20 cellular contexts compared by ENCODE assay signal in genomic region chr17:17573912-17574311, GRCh38. TPM values are rescaled to one million over a fixed set of nuclear protein-coding genes. Genes with fewer than 3 reads are reported as not detected.
DNase-seq lines count a peak whose midpoint lies in the region; ATAC-seq, FAIRE-seq and TF ChIP-seq lines count a peak whose summit lies in the region.
"Had no signal": no experiment of that assay in that cellular context is flagged by ENCODE, and none has a peak within 500 bp of the region (broad histone marks: within the 10 kb centered on the region; RNA-seq: fewer than 3 reads in every experiment).

No MANE protein-coding gene starts in this region.

- TF ChIP-seq EP300 in SK-N-SH (IDR thresholded peaks at IDR 0.05; ENCODE audit: borderline replicate concordance in 1 of 2, low read depth in 1 of 2, low read length in 1 of 2), result no peak
- no peak for TF ChIP-seq EP300 in HepG2 (IDR thresholded peaks at IDR 0.05; ENCODE audit: low read depth in 2 of 2, low read length in 2 of 2)
- TF ChIP-seq EP300 in HepG2 (CRISPR knock-in tag; IDR thresholded peaks at IDR 0.05; ENCODE audit: borderline replicate concordance), result no peak

- ATAC-seq in sciatic nerve (peak; percentile 43), HepG2 (no peak)
- ATAC-seq: Panc1, SK-N-SH treated with all-trans-retinoic acid at 6 μM for 48 hours had no signal

- peak; percentile 47 for DNase-seq in AG09319 (ENCODE audit: extremely low read depth, low read depth)
- peak; percentile 54 to 85 for DNase-seq in foreskin fibroblast
- DNase-seq in sciatic nerve (ENCODE audit: low spot score), result no peak
- DNase-seq in NCI-H774 (lab: John Stamatoyannopoulos, UW), result no peak
- no peak for DNase-seq in amygdala (lab: John Stamatoyannopoulos, UW)
- DNase-seq in SK-N-SH, result no peak
- DNase-seq in HepG2 (ENCODE audit: low spot score), result no peak
- DNase-seq: 8988T; CD4-positive, CD25-positive, alpha-beta regulatory T cell; EL; GF-D8; KG1; NCI-H1092; NCI-H1436 treated with DMSO at 0.1 percent for 48 hours; NCI-H1930; NK-92 treated with Interleukin-12 subunit alpha and Interleukin-12 subunit beta, amount 100 ng/mL, for 24 hours; SIG-M5 had no signal

- H3K79me2 ChIP-seq in SK-N-SH (ENCODE audit: insufficient read depth), result no peaks in the 10 kb centered on the region
- H3K79me2 ChIP-seq in HepG2 (ENCODE audit: insufficient read depth, low read length), result no peaks in the 10 kb centered on the region

- H3K4me1 ChIP-seq in SK-N-SH (ENCODE audit: control insufficient read depth in 1 of 2, insufficient read depth in 2 of 2, low read depth in 1 of 2, low read length in 1 of 2), result peaks cover 0 to 33% of the 10 kb centered on the region in 2 experiments; a peak in 1 of 4 replicates
- H3K4me1 ChIP-seq in HepG2 (ENCODE audit: insufficient read depth, low read length), result peaks cover 49% of the 10 kb centered on the region

- H3K27ac ChIP-seq in SK-N-SH (ENCODE audit: low read depth in 2 of 2, low read length in 1 of 2) (no peak overlapping the region), HepG2 (ENCODE audit: extremely low read length, insufficient read depth, low read length) (no peak overlapping the region)

- 79% methylated on average over 7 of the region's 7 CpGs for WGBS in SK-N-SH (ENCODE audit: low lambda C conversion rate)
- 97% methylated on average over 7 of the region's 7 CpGs for WGBS in HepG2 (ENCODE audit: low lambda C conversion rate)

- no peaks in the 10 kb centered on the region for H3F3A ChIP-seq in SK-N-SH (replicated peaks; ENCODE audit: insufficient read depth)

- H4K20me1 ChIP-seq in SK-N-SH (ENCODE audit: insufficient read depth) (0 out of 2 replicates have a peak, but pooled peaks cover 4% of the 10 kb centered on the region), HepG2 (ENCODE audit: insufficient read depth, low read length) (no peaks in the 10 kb centered on the region)

- no peak for TF ChIP-seq POLR2A in HepG2 (IDR thresholded peaks at IDR 0.05; ENCODE audit: insufficient read depth in 1 of 2, low read depth in 2 of 2, low read length in 2 of 2)

- H3K9ac ChIP-seq in SK-N-SH, result no peak overlapping the region
- no peak overlapping the region for H3K9ac ChIP-seq in HepG2 (ENCODE audit: insufficient read depth, low read depth, low read length)

- FAIRE-seq in endometrium (lab: Jason Lieb, UNC) (peak; percentile 87), HepG2 (lab: Jason Lieb, UNC) (no peak)

- no peaks in the 10 kb centered on the region for H3K36me3 ChIP-seq in SK-N-SH (replicated peaks in 1 of 2; ENCODE audit: control insufficient read depth in 1 of 2, insufficient read depth in 2 of 2, low read length in 1 of 2)
- H3K36me3 ChIP-seq in HepG2 (replicated peaks in 1 of 2; ENCODE audit: control insufficient read depth in 1 of 2, insufficient read depth in 2 of 2, low read length in 2 of 2), result peaks cover 0 to 10% of the 10 kb centered on the region in 2 experiments; a peak in 3 of 5 replicates

- CTCF ChIA-PET in SK-N-SH (lab: Yijun Ruan, JAX) (interaction anchor here (1.4 to 7.7 kb wide), 3 partner anchors 12 to 219 kb away, joined by 4 to 107 read pairs (median 9); no protein-coding TSS in a partner anchor), HepG2 (lab: Yijun Ruan, JAX; ENCODE audit: low intra/inter-chr PET ratio, low total read pairs) (no interaction called here)

- no peaks in the 10 kb centered on the region for H3K9me2 ChIP-seq in SK-N-SH

- H3K9me3 ChIP-seq in SK-N-SH (no peaks in the 10 kb centered on the region), HepG2 (ENCODE audit: low read length) (no peaks in the 10 kb centered on the region)

- TF ChIP-seq RAD21 in SK-N-SH (IDR thresholded peaks at IDR 0.05; ENCODE audit: low read length) (no peak), HepG2 (CRISPR knock-in tag; IDR thresholded peaks at IDR 0.05) (no peak)

- no TSS peak for BruUV-seq in HepG2 (replicated peaks; lab: Mats Ljungman, UMichigan)

- H3K4me3 ChIP-seq in foreskin fibroblast (ENCODE audit: low read depth in 1 of 2, low read length in 2 of 2) (no peak overlapping the region), SK-N-SH (ENCODE audit: low read depth in 2 of 2, low read length in 1 of 2) (no peak overlapping the region), HepG2 (replicated peaks in 1 of 3; ENCODE audit: insufficient read depth in 1 of 3, low read depth in 2 of 3, low read length in 3 of 3) (no peak overlapping the region)

- H3K4me2 ChIP-seq in SK-N-SH (no peak overlapping the region), HepG2 (ENCODE audit: low read depth, low read length) (no peak overlapping the region)

- H3K27me3 ChIP-seq in SK-N-SH (ENCODE audit: insufficient read depth), result no peaks in the 10 kb centered on the region
- H3K27me3 ChIP-seq in HepG2 (ENCODE audit: control insufficient read depth in 1 of 2, insufficient read depth in 2 of 2, low read length in 2 of 2), result no peaks in the 10 kb centered on the region

- no peak overlapping the region for H2AFZ ChIP-seq in SK-N-SH (ENCODE audit: low read depth)
- H2AFZ ChIP-seq in HepG2 (ENCODE audit: low read length), result no peak overlapping the region

- TF ChIP-seq CTCF in AG09319 (IDR thresholded peaks at IDR 0.05; ENCODE audit: low read depth, low read length) (no peak), foreskin fibroblast (IDR thresholded peaks at IDR 0.05; ENCODE audit: low read depth, low read length) (no peak), SK-N-SH (IDR thresholded peaks at IDR 0.05) (no peak), HepG2 (CRISPR knock-in tag; IDR thresholded peaks at IDR 0.05) (no peak)

- in situ Hi-C loops in HepG2 (cut with HindIII; ENCODE audit: extremely low pct_ligation_motif_present, low pct_unique_long_range_greater_than_20kb), result no loop called here

- intact Hi-C loops in sciatic nerve (cut with DNase I) (no loop called here), HepG2 (cut with micrococcal nuclease; ENCODE audit: unreplicated experiment) (loop anchor here (5.0 kb wide), 1 partner anchor 37 kb away; no protein-coding TSS in a partner anchor)

- POLR2A ChIA-PET in SK-N-SH (lab: Yijun Ruan, JAX), result no interaction called here
- POLR2A ChIA-PET in HepG2 (lab: Yijun Ruan, JAX), result interaction anchor here (0.9 kb wide), 1 partner anchor 35 kb away, joined by 3 read pairs; no protein-coding TSS in a partner anchor

TF ChIP-seq in SK-N-SH, 30 proteins besides CTCF, POLR2A, EP300 and RAD21 (continues in another document):
- TF ChIP-seq RCOR1 (IDR thresholded peaks at IDR 0.05; ENCODE audit: low read length), result no peak
- TF ChIP-seq JUND (IDR thresholded peaks at IDR 0.05), result no peak
- no peak for TF ChIP-seq FOSL2 (IDR thresholded peaks at IDR 0.05; ENCODE audit: borderline replicate concordance, low read depth)
- no peak for TF ChIP-seq YY1 (IDR thresholded peaks at IDR 0.05; ENCODE audit: low read depth)
- no peak for TF ChIP-seq CHD2 (IDR thresholded peaks at IDR 0.05; ENCODE audit: low read length, partially characterized antibody)
- no peak for TF ChIP-seq RFX5 (IDR thresholded peaks at IDR 0.05; ENCODE audit: low read length)

TF ChIP-seq in HepG2, 621 proteins besides CTCF, POLR2A, EP300 and RAD21:
- TF ChIP-seq ELF1 (CRISPR knock-in tag; IDR thresholded peaks at IDR 0.05) (no peak), GTF3A (CRISPR knock-in tag; conservative IDR thresholded peaks at IDR 0.05) (no peak), FOXA1 (IDR thresholded peaks at IDR 0.05) (no peak), FOXA1 (CRISPR knock-in tag; IDR thresholded peaks at IDR 0.05) (no peak), NR2C2 (CRISPR knock-in tag; IDR thresholded peaks at IDR 0.05; ENCODE audit: borderline replicate concordance) (no peak), NAIF1 (CRISPR knock-in tag; IDR thresholded peaks at IDR 0.05; ENCODE audit: borderline replicate concordance) (no peak), PREB (CRISPR knock-in tag; IDR thresholded peaks at IDR 0.05) (no peak), NCOA1 (CRISPR knock-in tag; IDR thresholded peaks at IDR 0.05) (no peak), ZBTB1 (CRISPR knock-in tag; IDR thresholded peaks at IDR 0.05; ENCODE audit: borderline replicate concordance) (no peak)

RNA-seq across cellular contexts. Expression of gene PEMT, which starts 17.6 kb away (rescaled TPM):
- 27.6 TPM for total RNA-seq in sciatic nerve
- polyA plus RNA-seq in SK-N-SH (2012; rRNA removed), result 49.8 and 52.8 TPM in 2 replicates
- polyA plus RNA-seq in SK-N-SH (2012; cell fraction: cytosol; rRNA removed), result 26.8 and 41.1 TPM in 2 replicates
- 19.4 and 22.2 TPM in 2 replicates for polyA plus RNA-seq in SK-N-SH (2012; cell fraction: nucleus; rRNA removed)
- 16.4 and 31.7 TPM in 2 replicates for total RNA-seq in HepG2 (2016; rRNA removed; fragmentation: Illumina TruSeq; extraction: Trizol)
- total RNA-seq in HepG2 (2016; cell fraction: cytosol; rRNA removed; fragmentation: Illumina TruSeq; extraction: Trizol; ENCODE audit: low read depth), result 38.2 and 45.8 TPM in 2 replicates
- total RNA-seq in HepG2 (2016; cell fraction: insoluble cytoplasmic fraction; rRNA removed; fragmentation: Illumina TruSeq; extraction: Trizol), result 16.3 and 32.5 TPM in 2 replicates
- total RNA-seq in HepG2 (2016; cell fraction: membrane; rRNA removed; fragmentation: Illumina TruSeq; extraction: Trizol), result 31.0 and 42.8 TPM in 2 replicates
- total RNA-seq in HepG2 (2016; cell fraction: nucleus; rRNA removed; fragmentation: Illumina TruSeq; extraction: Trizol), result 15.8 and 21.7 TPM in 2 replicates
- polyA plus RNA-seq in HepG2 (2011; rRNA removed), result 43.6 and 61.4 TPM in 2 replicates
- 54.3 and 73.8 TPM in 2 replicates for polyA plus RNA-seq in HepG2 (2011; cell fraction: cytosol; rRNA removed)
- 36.9 and 41.0 TPM in 2 replicates for polyA plus RNA-seq in HepG2 (2011; cell fraction: nucleus; rRNA removed)
- polyA plus RNA-seq in HepG2 (2012), result 38.0 and 42.3 TPM in 2 replicates
- polyA plus RNA-seq in HepG2 (2016; cell fraction: cytosol; fragmentation: Illumina TruSeq; extraction: Trizol; ENCODE audit: low read depth), result 46.1 and 58.0 TPM in 2 replicates
- polyA plus RNA-seq in HepG2 (2016; cell fraction: insoluble cytoplasmic fraction; fragmentation: Illumina TruSeq; extraction: Trizol; ENCODE audit: low read depth), result 24.1 and 25.5 TPM in 2 replicates
- polyA plus RNA-seq in HepG2 (2016; cell fraction: membrane; fragmentation: Illumina TruSeq; extraction: Trizol; ENCODE audit: low read depth), result 38.1 and 45.2 TPM in 2 replicates
- polyA plus RNA-seq in HepG2 (2016; cell fraction: nucleus; fragmentation: Illumina TruSeq; extraction: Trizol; ENCODE audit: insufficient read depth, low read depth), result 39.8 and 40.0 TPM in 2 replicates
- polyA minus RNA-seq in HepG2 (2011; rRNA and poly(A)+ RNA removed; ENCODE audit: low replicate concordance), result 51.2 and 54.0 TPM in 2 replicates
- polyA minus RNA-seq in HepG2 (2011; cell fraction: cytosol; rRNA and poly(A)+ RNA removed), result 20.3 and 22.0 TPM in 2 replicates
- 6.6 and 8.5 TPM in 2 replicates for polyA minus RNA-seq in HepG2 (2011; cell fraction: nucleus; rRNA and poly(A)+ RNA removed)

Comparison
In these comparisons a context has a peak if more than half of its experiments do, and no peak if none do; other contexts are left out.
1. DNase-seq: peak in AG09319 (single experiment) and foreskin fibroblast (2 of 2); none in sciatic nerve (single experiment), NCI-H774 (single experiment), amygdala (0 of 56), SK-N-SH (single experiment) and HepG2 (single experiment).